8 cellular contexts compared by ENCODE assay signal in genomic region chr1:235649722-235650163, GRCh38. TPM values are rescaled to one million over a fixed set of nuclear protein-coding genes. Genes with fewer than 3 reads are reported as not detected.
DNase-seq lines count a peak whose midpoint lies in the region; ATAC-seq and TF ChIP-seq lines count a peak whose summit lies in the region.

GNG4 (minus strand) TSS chr1:235649784; CDS start chr1:235583838, 65,946 bp downstream.

- peak; percentile 54 for DNase-seq in GM10266 (ENCODE audit: extremely low spot score)
- DNase-seq in T-helper 17 cell, result peak in 1 of 3 donors; percentile 12
- DNase-seq in epithelial cell of esophagus (ENCODE audit: low read depth), result no peak
- DNase-seq in omental fat pad (ENCODE audit: low spot score), result no peak
- DNase-seq in globus pallidus (ENCODE audit: low spot score), result no peak

- no peaks in the 10 kb centered on the region for H3K9me3 ChIP-seq in T-helper 17 cell (ENCODE audit: control insufficient read depth, low read length, poor library complexity, severe bottlenecking)

- TF ChIP-seq CTCF in GM10266 (IDR thresholded peaks at IDR 0.05; ENCODE audit: control insufficient read depth, insufficient read depth, low read depth, missing control alignments), result no peak
- no peak for TF ChIP-seq CTCF in epithelial cell of esophagus (IDR thresholded peaks at IDR 0.05; ENCODE audit: insufficient read depth, low read depth, low read length, missing control alignments)
- no peak for TF ChIP-seq CTCF in omental fat pad (IDR thresholded peaks at IDR 0.05)

- peak; percentile 19 for ATAC-seq in HG03175 (IDR thresholded peaks at IDR 0.05; ENCODE audit: unreplicated experiment)
- peak; percentile 39 for ATAC-seq in T-helper 17 cell
- ATAC-seq in omental fat pad (ENCODE audit: low FRiP score), result peak; percentile 30
- ATAC-seq in HG02870 (IDR thresholded peaks at IDR 0.05; ENCODE audit: unreplicated experiment), result no peak
- no peak for ATAC-seq in GM18520 (IDR thresholded peaks at IDR 0.05; ENCODE audit: unreplicated experiment)

- H3K36me3 Mint-ChIP-seq in T-helper 17 cell (ENCODE audit: low read depth), result peaks cover 6% of the 10 kb centered on the region

- peak within 1 kb of the TSS; percentile 90 for H3K4me3 Mint-ChIP-seq in T-helper 17 cell

- peaks cover 11% of the 10 kb centered on the region for H3K4me1 Mint-ChIP-seq in T-helper 17 cell

- H3K4me3 ChIP-seq in epithelial cell of esophagus (ENCODE audit: low read length), result peak within 1 kb of the TSS; percentile 23

- peaks cover 64% of the 10 kb centered on the region for H3K27me3 Mint-ChIP-seq in T-helper 17 cell

- peak within 1 kb of the TSS; percentile 77 for H3K27ac Mint-ChIP-seq in T-helper 17 cell

RNA-seq across cellular contexts. Expression of gene GNG4, which starts in this region (rescaled TPM):
- not detected for total RNA-seq in T-helper 17 cell
- 1 to 10 TPM in 1 of 4 donors, under 1 TPM in 2, not detected in 1; 0.56 to 1.2 (median 0.93) TPM for total RNA-seq in omental fat pad

Comparison
In these comparisons a context has a peak if more than half of its experiments do, and no peak if none do; other contexts are left out.
1. Peak in ATAC-seq in T-helper 17 cell; RNA of the gene not detected or under 1 TPM.
2. ATAC-seq: peak in HG03175 (single experiment) and omental fat pad (single experiment); none in HG02870 (single experiment) and GM18520 (single experiment).